In genomic region chr1:72000809-72001208, GRCh38 we compare ENCODE assay signal across 12 cellular contexts.
DNase-seq lines count a peak whose midpoint lies in the region; ATAC-seq lines count a peak whose summit lies in the region.
"Had no signal": no experiment of that assay in that cellular context is flagged by ENCODE, and none has a peak within 500 bp of the region (broad histone marks: within the 10 kb centered on the region; RNA-seq: fewer than 3 reads in every experiment).

No MANE protein-coding gene starts in this region.

- no peaks in the 10 kb centered on the region for H3K4me1 Mint-ChIP-seq in activated CD4-positive, alpha-beta memory T cell treated with anti-CD3 and anti-CD28 coated beads for 36 hours (ENCODE audit: low read depth)

- no peak overlapping the region for H3K27ac Mint-ChIP-seq in activated CD4-positive, alpha-beta memory T cell treated with anti-CD3 and anti-CD28 coated beads for 36 hours

- DNase-seq in GDM1 (lab: John Stamatoyannopoulos, UW) (peak; percentile 26), MV-4-11 (lab: John Stamatoyannopoulos, UW) (peak; percentile 18), amniotic epithelial cell (ENCODE audit: low read depth) (peak; percentile 7), islet precursor cell (peak; percentile 88), RKO (ENCODE audit: low spot score) (no peak)
- DNase-seq in activated CD4-positive, alpha-beta memory T cell treated with anti-CD3 and anti-CD28 coated beads for 36 hours: no peak
- DNase-seq: activated T-cell treated with anti-CD3 and anti-CD28 coated beads for 4 hours, foreskin fibroblast, KG1, testis had no signal

- ATAC-seq in HG03280 (IDR thresholded peaks at IDR 0.05; ENCODE audit: unreplicated experiment) (no peak), HG03175 (IDR thresholded peaks at IDR 0.05; ENCODE audit: unreplicated experiment) (no peak)

- POLR2A ChIA-PET in activated CD4-positive, alpha-beta memory T cell treated with anti-CD3 and anti-CD28 coated beads for 36 hours (lab: Charles Lee): no interaction called here

- intact Hi-C loops in activated CD4-positive, alpha-beta memory T cell treated with anti-CD3 and anti-CD28 coated beads for 36 hours (cut with micrococcal nuclease): no loop called here

- no peaks in the 10 kb centered on the region for H3K9me3 Mint-ChIP-seq in activated CD4-positive, alpha-beta memory T cell treated with anti-CD3 and anti-CD28 coated beads for 36 hours

- H3K4me3 Mint-ChIP-seq in activated CD4-positive, alpha-beta memory T cell treated with anti-CD3 and anti-CD28 coated beads for 36 hours: no peak overlapping the region

- no peaks in the 10 kb centered on the region for H3K36me3 Mint-ChIP-seq in activated CD4-positive, alpha-beta memory T cell treated with anti-CD3 and anti-CD28 coated beads for 36 hours

- CTCF ChIA-PET in activated CD4-positive, alpha-beta memory T cell treated with anti-CD3 and anti-CD28 coated beads for 36 hours (lab: Charles Lee): no interaction called here

- H3K27me3 Mint-ChIP-seq in activated CD4-positive, alpha-beta memory T cell treated with anti-CD3 and anti-CD28 coated beads for 36 hours: no peaks in the 10 kb centered on the region

Comparison
In these comparisons a context has a peak if more than half of its experiments do, and no peak if none do; other contexts are left out.
1. DNase-seq: peak in GDM1 (single experiment), MV-4-11 (single experiment), amniotic epithelial cell (single experiment) and islet precursor cell (single experiment); none in RKO (single experiment) and activated CD4-positive, alpha-beta memory T cell treated with anti-CD3 and anti-CD28 coated beads for 36 hours (single experiment).